In the genomic region with DNA sequence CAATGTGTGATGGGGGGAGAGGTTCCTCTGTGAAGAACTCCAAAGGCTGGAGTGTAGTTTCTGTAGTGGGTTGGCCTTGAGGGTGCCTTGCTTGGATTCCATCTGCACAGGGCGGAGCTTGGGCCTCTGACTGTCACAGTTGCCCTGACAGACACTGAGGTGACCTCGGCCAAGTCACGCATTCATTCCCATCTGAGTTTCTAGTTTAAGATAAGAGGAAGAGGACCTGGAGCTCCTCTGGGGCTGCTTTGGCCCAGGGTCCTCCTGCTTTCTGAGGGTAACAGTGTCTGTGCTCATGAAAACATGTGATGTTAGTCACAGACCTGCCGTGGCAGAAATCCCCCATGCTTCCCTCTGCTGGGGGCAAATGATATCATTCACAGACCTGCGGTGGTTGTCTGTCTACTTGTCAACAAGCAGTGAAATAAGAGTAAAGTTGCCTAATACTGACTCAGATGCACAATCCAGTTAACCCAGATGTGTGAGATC, we compare ENCODE assay signal across 9 cellular contexts. TPM values are rescaled to one million over a fixed set of nuclear protein-coding genes. Genes with fewer than 3 reads are reported as not detected.
DNase-seq lines count a peak whose midpoint lies in the region; ATAC-seq, FAIRE-seq and TF ChIP-seq lines count a peak whose summit lies in the region.
"Not testable (repeated sequence)": the region's sequence is repeated elsewhere in the genome, so short reads cannot be mapped to it uniquely, and the experiment has no call there.
"Had no signal": no experiment of that assay in that cellular context is flagged by ENCODE, and none has a peak within 500 bp of the region (broad histone marks: within the 10 kb centered on the region; RNA-seq: fewer than 3 reads in every experiment).

No MANE protein-coding gene starts in this region.

- TF ChIP-seq CTCF in CD8-positive, alpha-beta T cell (IDR thresholded peaks at IDR 0.05); heart left ventricle (IDR thresholded peaks at IDR 0.05); sigmoid colon (IDR thresholded peaks at IDR 0.05): not testable (repeated sequence)
- TF ChIP-seq CTCF in IMR-90 (conservative IDR thresholded peaks at IDR 0.05; ENCODE audit: low read depth, low read length): 0 out of 2 replicates have a peak, but pooled peaks have one; percentile 19
- TF ChIP-seq CTCF in bronchial epithelial cell (IDR thresholded peaks at IDR 0.05; ENCODE audit: insufficient read depth, low read length, severe bottlenecking): peak; percentile 9

- H3K27me3 ChIP-seq in CD8-positive, alpha-beta T cell (ENCODE audit: insufficient read depth, low read length); IMR-90 (ENCODE audit: control insufficient read depth, insufficient read depth, low read length); bronchial epithelial cell (ENCODE audit: control insufficient read depth, insufficient read depth, low read length); heart left ventricle; sigmoid colon: not testable (repeated sequence)

- not testable (repeated sequence) for TF ChIP-seq POLR2A in IMR-90 (IDR thresholded peaks at IDR 0.05; ENCODE audit: low read depth, low read length); heart left ventricle (IDR thresholded peaks at IDR 0.05); sigmoid colon (IDR thresholded peaks at IDR 0.05)

- H4K20me1 ChIP-seq in IMR-90 (ENCODE audit: insufficient read depth, low read length): not testable (repeated sequence)

- H2BK15ac ChIP-seq in IMR-90 (ENCODE audit: low read depth, low read length): peak overlapping the region; percentile 81; the same call in 1 of the 3 replicates

- peak overlapping the region; percentile 53; the same call in 1 of the 2 replicates for H2BK20ac ChIP-seq in IMR-90 (ENCODE audit: low read depth, low read length)

- H4K5ac ChIP-seq in IMR-90 (ENCODE audit: low read depth, low read length): not testable (repeated sequence)

- CTCF ChIA-PET in CD8-positive, alpha-beta T cell (lab: Charles Lee); IMR-90 (lab: Yijun Ruan, JAX): not testable (repeated sequence)

- H3K79me1 ChIP-seq in IMR-90 (ENCODE audit: low read depth in 1 of 2, low read length in 2 of 2): peaks cover 6 to 31% of the 10 kb centered on the region in 2 experiments

- H3K4me1 ChIP-seq in CD8-positive, alpha-beta T cell (ENCODE audit: insufficient read depth, low read length); sigmoid colon: not testable (repeated sequence)
- H3K4me1 ChIP-seq in IMR-90 (ENCODE audit: control insufficient read depth, insufficient read depth, low read length) (peaks cover 17% of the 10 kb centered on the region), heart left ventricle (peaks cover 0 to 15% (median 0%) of the 10 kb centered on the region in 12 donors)

- peak; percentile 90 for ATAC-seq in CD8-positive, alpha-beta T cell
- ATAC-seq in IMR-90 (ENCODE audit: low read depth): peak; percentile 70
- ATAC-seq in activated T-cell treated with anti-CD3 and anti-CD28 coated beads, Interleukin-2, amount 50 U/mL, for 72 hours (replicated peaks in 1 of 2): peak; percentile 80 to 90
- peak in 3 of 4 donors; percentile 51 to 60 (median 58) for ATAC-seq in heart left ventricle
- ATAC-seq in stimulated activated memory B cell treated with anti-CD40 and anti-IgM and Interleukin-4, amounts not matched to agents 10 μg/mL and 1 μg/mL and 100 μg/mL, for 72 hours: peak; percentile 75

- not testable (repeated sequence) for H2AFZ ChIP-seq in IMR-90 (replicated peaks; ENCODE audit: low read length, poor library complexity)

- intact Hi-C loops in CD8-positive, alpha-beta T cell (cut with DNase I, micrococcal nuclease); IMR-90 (cut with micrococcal nuclease): not testable (repeated sequence)
- intact Hi-C loops in heart left ventricle (cut with DNase I): loop anchor here in 2 of 10 donors (5.0 to 10.0 kb wide), 2 partner anchors 448 to 451 kb away; no protein-coding TSS in a partner anchor
- intact Hi-C loops in sigmoid colon (cut with DNase I): loop anchor here (10.0 kb wide), 1 partner anchor 448 kb away; no protein-coding TSS in a partner anchor

- POLR2A ChIA-PET in CD8-positive, alpha-beta T cell (lab: Charles Lee); IMR-90 (lab: Charles Lee; ENCODE audit: unreplicated experiment): not testable (repeated sequence)

- H3K9me3 ChIP-seq in CD8-positive, alpha-beta T cell (ENCODE audit: low read length); IMR-90 (ENCODE audit: control insufficient read depth, insufficient read depth, low read length); heart left ventricle; sigmoid colon: not testable (repeated sequence)

- BruUV-seq in IMR-90 (replicated peaks; lab: Mats Ljungman, UMichigan): not testable (repeated sequence)

- peak overlapping the region; percentile 63; the same call in 1 of the 2 replicates for H3K14ac ChIP-seq in IMR-90 (replicated peaks; ENCODE audit: low read depth, low read length)

- not testable (repeated sequence) for TF ChIP-seq EP300 in sigmoid colon (IDR thresholded peaks at IDR 0.05)

- H3K4ac ChIP-seq in IMR-90 (ENCODE audit: low read depth, low read length): peak overlapping the region; percentile 67

- not testable (repeated sequence) for FAIRE-seq in bronchial epithelial cell (lab: Jason Lieb, UNC)

- not testable (repeated sequence) for H3K9me1 ChIP-seq in IMR-90 (ENCODE audit: insufficient read depth, low read length)

- TF ChIP-seq RAD21 in IMR-90 (IDR thresholded peaks at IDR 0.05; ENCODE audit: low read length): peak; percentile 29; the same call in 1 of the 2 replicates

- H3K56ac ChIP-seq in IMR-90 (ENCODE audit: extremely low read depth, insufficient read depth, low read length): not testable (repeated sequence)

- H4K91ac ChIP-seq in IMR-90 (ENCODE audit: insufficient read depth, low read depth, low read length): peak overlapping the region; percentile 77

- not testable (repeated sequence) for H3K4me2 ChIP-seq in IMR-90 (ENCODE audit: low read depth, low read length)

- H3K4me3 ChIP-seq in CD8-positive, alpha-beta T cell (ENCODE audit: low read depth, low read length); IMR-90 (ENCODE audit: insufficient read depth, low read depth, low read length); bronchial epithelial cell (ENCODE audit: low read depth, low read length); heart left ventricle; sigmoid colon: not testable (repeated sequence)

- peak overlapping the region; percentile 54 for H3K18ac ChIP-seq in IMR-90 (ENCODE audit: low read depth, low read length)

- peak in 3 of 7 experiments; percentile 30 to 57 (median 37) for DNase-seq in CD8-positive, alpha-beta T cell
- DNase-seq in IMR-90: peak; percentile 88
- DNase-seq in T-helper 22 cell (ENCODE audit: low read depth): peak; percentile 29
- DNase-seq in activated T-cell treated with anti-CD3 and anti-CD28 coated beads, Interleukin-2, amount 50 U/mL, for 72 hours: peak; percentile 72 to 74
- peak; percentile 88 for DNase-seq in bronchial epithelial cell (ENCODE audit: low read depth)
- DNase-seq in heart left ventricle: peak in 1 of 5 donors; percentile 44
- DNase-seq in sigmoid colon: peak; percentile 24

- peak overlapping the region; percentile 38 to 58; a peak in 2 of 4 replicates for H4K8ac ChIP-seq in IMR-90 (ENCODE audit: low read depth in 2 of 2, low read length in 2 of 2)

- peak overlapping the region; percentile 90 for H2AK5ac ChIP-seq in IMR-90 (ENCODE audit: low read depth, low read length)

- peaks cover 74% of the 10 kb centered on the region for H3K36me3 Mint-ChIP-seq in CD8-positive, alpha-beta T cell
- H3K36me3 Mint-ChIP-seq in activated T-cell treated with anti-CD3 and anti-CD28 coated beads, Interleukin-2, amount 50 U/mL, for 72 hours (ENCODE audit: insufficient read depth in 2 of 2): peaks cover 11 to 18% of the 10 kb centered on the region in 2 donors
- H3K36me3 Mint-ChIP-seq in stimulated activated memory B cell treated with anti-CD40 and anti-IgM and Interleukin-4, amounts not matched to agents 10 μg/mL and 1 μg/mL and 100 μg/mL, for 72 hours: peaks cover 64% of the 10 kb centered on the region

- H3K36me3 ChIP-seq in CD8-positive, alpha-beta T cell (ENCODE audit: insufficient read depth, low read length); IMR-90 (ENCODE audit: control insufficient read depth, insufficient read depth, low read length); bronchial epithelial cell (ENCODE audit: control insufficient read depth, insufficient read depth, low read length): not testable (repeated sequence)
- H3K36me3 ChIP-seq in heart left ventricle (peaks cover 0 to 55% (median 27%) of the 10 kb centered on the region in 9 donors), sigmoid colon (peaks cover 0 to 31% (median 0%) of the 10 kb centered on the region in 4 donors)

- not testable (repeated sequence) for H3K4me3 Mint-ChIP-seq in CD8-positive, alpha-beta T cell; stimulated activated memory B cell treated with anti-CD40 and anti-IgM and Interleukin-4, amounts not matched to agents 10 μg/mL and 1 μg/mL and 100 μg/mL, for 72 hours
- peak overlapping the region; percentile 69 to 83 for H3K4me3 Mint-ChIP-seq in activated T-cell treated with anti-CD3 and anti-CD28 coated beads, Interleukin-2, amount 50 U/mL, for 72 hours

- peak overlapping the region; percentile 84 for H3K27ac Mint-ChIP-seq in CD8-positive, alpha-beta T cell
- peak overlapping the region; percentile 93 for H3K27ac Mint-ChIP-seq in activated T-cell treated with anti-CD3 and anti-CD28 coated beads, Interleukin-2, amount 50 U/mL, for 72 hours
- H3K27ac Mint-ChIP-seq in stimulated activated memory B cell treated with anti-CD40 and anti-IgM and Interleukin-4, amounts not matched to agents 10 μg/mL and 1 μg/mL and 100 μg/mL, for 72 hours: peak overlapping the region; percentile 87

- H3K23ac ChIP-seq in IMR-90 (ENCODE audit: low read depth, low read length): 0 out of 2 replicates have a peak overlapping the region, but pooled peaks have one; percentile 56

- peak overlapping the region; percentile 60 for H2BK120ac ChIP-seq in IMR-90 (ENCODE audit: low read depth, low read length)

- not testable (repeated sequence) for H3K9ac ChIP-seq in IMR-90 (ENCODE audit: low read depth, low read length)

- dilution Hi-C loops in IMR-90 (cut with HindIII; ENCODE audit: low sequenced_read_pairs, unreplicated experiment): not testable (repeated sequence)

- not testable (repeated sequence) for H3K4me1 Mint-ChIP-seq in CD8-positive, alpha-beta T cell (ENCODE audit: low read depth)
- peaks cover 52% of the 10 kb centered on the region for H3K4me1 Mint-ChIP-seq in activated T-cell treated with anti-CD3 and anti-CD28 coated beads, Interleukin-2, amount 50 U/mL, for 72 hours (ENCODE audit: low read depth)
- peaks cover 40% of the 10 kb centered on the region for H3K4me1 Mint-ChIP-seq in stimulated activated memory B cell treated with anti-CD40 and anti-IgM and Interleukin-4, amounts not matched to agents 10 μg/mL and 1 μg/mL and 100 μg/mL, for 72 hours

- H3K27me3 Mint-ChIP-seq in CD8-positive, alpha-beta T cell (ENCODE audit: low read depth); activated T-cell treated with anti-CD3 and anti-CD28 coated beads, Interleukin-2, amount 50 U/mL, for 72 hours (ENCODE audit: low read depth); stimulated activated memory B cell treated with anti-CD40 and anti-IgM and Interleukin-4, amounts not matched to agents 10 μg/mL and 1 μg/mL and 100 μg/mL, for 72 hours: not testable (repeated sequence)

- H2BK5ac ChIP-seq in IMR-90 (ENCODE audit: low read depth, low read length, poor library complexity, severe bottlenecking): peak overlapping the region; percentile 25

- not testable (repeated sequence) for H3K9me3 Mint-ChIP-seq in CD8-positive, alpha-beta T cell; activated T-cell treated with anti-CD3 and anti-CD28 coated beads, Interleukin-2, amount 50 U/mL, for 72 hours; stimulated activated memory B cell treated with anti-CD40 and anti-IgM and Interleukin-4, amounts not matched to agents 10 μg/mL and 1 μg/mL and 100 μg/mL, for 72 hours

- not testable (repeated sequence) for H3K27ac ChIP-seq in CD8-positive, alpha-beta T cell (ENCODE audit: low read depth, low read length); sigmoid colon
- H3K27ac ChIP-seq in IMR-90 (ENCODE audit: insufficient read depth, low read length) (peak overlapping the region; percentile 13; the same call in 1 of the 2 replicates), heart left ventricle (peak overlapping the region in 2 of 12 donors; percentile 32 to 54)

- no CpG with 5 or more reads among the region's 5 CpGs for WGBS in IMR-90 (ENCODE audit: extremely low coverage in 2 of 2, insufficient read length in 1 of 2), 2 experiments
- WGBS in heart left ventricle, 4 donors: 36 to 54% (median 46%) methylated on average over 5 of the region's 5 CpGs
- 82 to 87% methylated on average over 5 of the region's 5 CpGs for WGBS in sigmoid colon, 2 donors

- not testable (repeated sequence) for H2AK9ac ChIP-seq in IMR-90 (replicated peaks; ENCODE audit: low read depth, low read length, poor library complexity)

- in situ Hi-C loops in IMR-90 (cut with MboI; ENCODE audit: low sequenced_read_pairs): not testable (repeated sequence)

RNA-seq across cellular contexts. Expression of a gene that starts 35.2 kb away (rescaled TPM):
- 10 to 100 TPM; 55.3 to 60.6 TPM for total RNA-seq in CD8-positive, alpha-beta T cell
- 16.9 and 17.4 TPM in 2 replicates for total RNA-seq in IMR-90 (2012; rRNA removed)
- polyA plus RNA-seq in IMR-90 (2012; rRNA removed): 17.9 and 21.1 TPM in 2 replicates
- 12.4 and 21.0 TPM in 2 replicates for polyA plus RNA-seq in IMR-90 (2012; cell fraction: cytosol; rRNA removed)
- 38.6 and 57.0 TPM in 2 replicates for polyA plus RNA-seq in IMR-90 (2012; cell fraction: nucleus; rRNA removed; ENCODE audit: low replicate concordance)
- 10 to 100 TPM; 35.8 to 39.8 TPM for total RNA-seq in activated T-cell treated with anti-CD3 and anti-CD28 coated beads, Interleukin-2, amount 50 U/mL, for 72 hours
- total RNA-seq in bronchial epithelial cell: 22.1 and 25.5 TPM in 2 replicates
- 10 to 100 TPM; 11.9 to 20.7 (median 14.3) TPM for total RNA-seq in heart left ventricle
- 1 to 10 TPM; 7.2 to 9.2 TPM for polyA plus RNA-seq in heart left ventricle
- 10 to 100 TPM; 17.4 to 31.0 (median 23.0) TPM for total RNA-seq in sigmoid colon
- polyA plus RNA-seq in sigmoid colon: 10 to 100 TPM in 1 of 3 donors, 1 to 10 TPM in 2; 8.4 to 15.9 (median 8.8) TPM

RNA-seq across cellular contexts. Expression of a gene that starts 50.1 kb away (rescaled TPM):
- total RNA-seq in CD8-positive, alpha-beta T cell: not detected
- not detected in 2 replicates for total RNA-seq in IMR-90 (2012; rRNA removed)
- polyA plus RNA-seq in IMR-90 (2012; rRNA removed): not detected in 2 replicates
- polyA plus RNA-seq in IMR-90 (2012; cell fraction: cytosol; rRNA removed): not detected in 2 replicates
- not detected in 2 replicates for polyA plus RNA-seq in IMR-90 (2012; cell fraction: nucleus; rRNA removed; ENCODE audit: low replicate concordance)
- total RNA-seq in activated T-cell treated with anti-CD3 and anti-CD28 coated beads, Interleukin-2, amount 50 U/mL, for 72 hours: under 1 TPM in 1 of 2 donors, not detected in 1; 0.22 TPM
- total RNA-seq in bronchial epithelial cell: not detected in 2 replicates
- total RNA-seq in heart left ventricle: under 1 TPM in 2 of 9 donors, not detected in 7; 0.25 to 0.44 TPM
- under 1 TPM in 1 of 2 donors, not detected in 1; 0.08 TPM for polyA plus RNA-seq in heart left ventricle
- not detected for total RNA-seq in sigmoid colon
- polyA plus RNA-seq in sigmoid colon: not detected
- total RNA-seq: T-helper 2 cell treated with Interferon-gamma antibody and Interleukin-4, amounts not matched to agents 100 ng/mL and 5 ng/mL, for 36 hours had no signal
